In genomic region chr12:132804426-132804861, GRCh38 we compare ENCODE assay signal across 18 cellular contexts. TPM values are rescaled to one million over a fixed set of nuclear protein-coding genes. Genes with fewer than 3 reads are reported as not detected.
DNase-seq lines count a peak whose midpoint lies in the region; ATAC-seq, FAIRE-seq and TF ChIP-seq lines count a peak whose summit lies in the region.
"Had no signal": no experiment of that assay in that cellular context is flagged by ENCODE, and none has a peak within 500 bp of the region (broad histone marks: within the 10 kb centered on the region; RNA-seq: fewer than 3 reads in every experiment).

No MANE protein-coding gene starts in this region.

- H3K36me3 ChIP-seq in breast epithelium (peaks cover 17% of the 10 kb centered on the region), small intestine (ENCODE audit: control insufficient read depth in 2 of 2, insufficient read depth in 2 of 2, low read length in 2 of 2) (peaks cover 26 to 31% of the 10 kb centered on the region in 2 donors)
- H3K36me3 ChIP-seq: uterus had no signal

- H3K9me3 Mint-ChIP-seq in MCF 10A (ENCODE audit: unreplicated experiment) = no peaks in the 10 kb centered on the region
- H3K9me3 Mint-ChIP-seq in WTC11 = no peaks in the 10 kb centered on the region
- H3K9me3 Mint-ChIP-seq in T-cell = no peaks in the 10 kb centered on the region
- H3K9me3 Mint-ChIP-seq: activated B cell treated with CpG ODN at 0.5 μM for 24 hours; T-helper 1 cell treated with Interleukin-12 subunit alpha and Interleukin-12 subunit beta and Interleukin-4 antibody, amounts not matched to agents 30 μg/mL and 1 μg/mL, for 36 hours had no signal

- H3K36me3 Mint-ChIP-seq in MCF 10A (ENCODE audit: insufficient read depth, unreplicated experiment) (peaks cover 90% of the 10 kb centered on the region), WTC11 (peaks cover 75% of the 10 kb centered on the region), T-cell (peaks cover 55% of the 10 kb centered on the region)

- peak; percentile 24 for DNase-seq in MCF 10A (ENCODE audit: unreplicated experiment)
- no peak for DNase-seq in breast epithelium (ENCODE audit: low spot score in 2 of 2)
- DNase-seq in WTC11 (ENCODE audit: low spot score) = peak; percentile 28
- peak; percentile 72 for DNase-seq in iPS-NIHi11 (ENCODE audit: low spot score)
- DNase-seq in small intestine = peak; percentile 61
- no peak for DNase-seq in T-cell
- no peak for DNase-seq in midbrain (lab: John Stamatoyannopoulos, UW)
- DNase-seq: activated B cell treated with CpG ODN at 0.5 μM for 24 hours, adrenal gland, caudate nucleus, DMS79, foreskin fibroblast, mesenchymal stem cell, NCI-H1417 treated with DMSO at 0.1 percent for 48 hours had no signal

- H3K27ac ChIP-seq in breast epithelium (peak overlapping the region in 1 of 2 donors; percentile 74), small intestine (ENCODE audit: low read depth in 1 of 2, low read length in 1 of 2) (no peak overlapping the region)
- H3K27ac ChIP-seq: A549, adrenal gland, uterus had no signal

- no peak for TF ChIP-seq CTCF in MCF 10A (IDR thresholded peaks at IDR 0.05; ENCODE audit: unreplicated experiment)
- TF ChIP-seq CTCF in breast epithelium (IDR thresholded peaks at IDR 0.05) = no peak
- TF ChIP-seq CTCF in WTC11 (IDR thresholded peaks at IDR 0.05) = no peak

- no peak for TF ChIP-seq POLR2A in breast epithelium (IDR thresholded peaks at IDR 0.05)

- POLR2A ChIA-PET in MCF 10A (lab: Yijun Ruan, JAX) = no interaction called here
- POLR2A ChIA-PET in WTC11 (lab: Charles Lee) = no interaction called here
- POLR2A ChIA-PET in T-cell (lab: Charles Lee) = no interaction called here

- H3K4me3 Mint-ChIP-seq in MCF 10A (ENCODE audit: unreplicated experiment) (no peak overlapping the region), WTC11 (no peak overlapping the region), T-cell (no peak overlapping the region)
- H3K4me3 Mint-ChIP-seq: activated B cell treated with CpG ODN at 0.5 μM for 24 hours; T-helper 1 cell treated with Interleukin-12 subunit alpha and Interleukin-12 subunit beta and Interleukin-4 antibody, amounts not matched to agents 30 μg/mL and 1 μg/mL, for 36 hours had no signal

- H3K9me3 ChIP-seq in breast epithelium (no peaks in the 10 kb centered on the region), small intestine (ENCODE audit: control insufficient read depth, low read depth) (no peaks in the 10 kb centered on the region)
- H3K9me3 ChIP-seq: A549, adrenal gland, uterus had no signal

- FAIRE-seq in small intestine (lab: Jason Lieb, UNC) = no peak
- FAIRE-seq: A549 had no signal

- BruUV-seq in MCF 10A (replicated peaks; lab: Mats Ljungman, UMichigan) = no TSS peak

- CTCF ChIA-PET in MCF 10A (lab: Yijun Ruan, JAX) = interaction anchor here (0.6 kb wide), 1 partner anchor 29 kb away, joined by 3 read pairs; no protein-coding TSS in a partner anchor
- CTCF ChIA-PET in WTC11 (lab: Charles Lee) = no interaction called here
- CTCF ChIA-PET in T-cell (lab: Charles Lee) = no interaction called here

- H3K27me3 Mint-ChIP-seq in MCF 10A (ENCODE audit: insufficient read depth, unreplicated experiment) (no peaks in the 10 kb centered on the region), WTC11 (ENCODE audit: low read depth) (no peaks in the 10 kb centered on the region), T-cell (no peaks in the 10 kb centered on the region)
- H3K27me3 Mint-ChIP-seq: activated B cell treated with CpG ODN at 0.5 μM for 24 hours had no signal

- ATAC-seq in WTC11 = peak; percentile 90
- no peak for ATAC-seq in GM19328 (IDR thresholded peaks at IDR 0.05; ENCODE audit: unreplicated experiment)
- no peak for ATAC-seq in T-cell (replicated peaks in 1 of 4)

- intact Hi-C loops in MCF 10A (cut with micrococcal nuclease) (no loop called here), breast epithelium (cut with DNase I; ENCODE audit: low total_unique reads) (no loop called here)

- 79 to 86% (median 82%) methylated on average over 13 to 16 of the region's 16 CpGs for WGBS in small intestine, 3 donors

- H3K27ac Mint-ChIP-seq in MCF 10A (ENCODE audit: low read depth, unreplicated experiment) (no peak overlapping the region), WTC11 (0 out of 2 replicates have a peak overlapping the region, but pooled peaks have one; percentile 45), T-cell (no peak overlapping the region)
- H3K27ac Mint-ChIP-seq: activated B cell treated with CpG ODN at 0.5 μM for 24 hours; T-helper 1 cell treated with Interleukin-12 subunit alpha and Interleukin-12 subunit beta and Interleukin-4 antibody, amounts not matched to agents 30 μg/mL and 1 μg/mL, for 36 hours had no signal

- H3K4me1 Mint-ChIP-seq in MCF 10A (ENCODE audit: insufficient read depth, unreplicated experiment) (no peaks in the 10 kb centered on the region), WTC11 (no peaks in the 10 kb centered on the region), T-cell (peaks cover 16 to 19% (median 19%) of the 10 kb centered on the region in 3 donors)
- H3K4me1 Mint-ChIP-seq: activated B cell treated with CpG ODN at 0.5 μM for 24 hours had no signal

- H3K4me1 ChIP-seq in breast epithelium (no peaks in the 10 kb centered on the region), small intestine (ENCODE audit: control insufficient read depth in 2 of 2, insufficient read depth in 1 of 2, low read depth in 1 of 2, low read length in 1 of 2) (no peaks in the 10 kb centered on the region)
- H3K4me1 ChIP-seq: A549, adrenal gland, uterus had no signal

- H3K4me3 ChIP-seq in breast epithelium = no peak overlapping the region
- H3K4me3 ChIP-seq in small intestine (ENCODE audit: low read depth in 1 of 2, low read length in 2 of 2) = no peak overlapping the region
- H3K4me3 ChIP-seq: A549, adrenal gland, uterus had no signal

- H3K27me3 ChIP-seq in breast epithelium = no peaks in the 10 kb centered on the region
- H3K27me3 ChIP-seq in small intestine (ENCODE audit: control insufficient read depth in 2 of 2, insufficient read depth in 2 of 2, low read length in 2 of 2) = no peaks in the 10 kb centered on the region
- H3K27me3 ChIP-seq: adrenal gland, uterus had no signal

TF ChIP-seq in WTC11, 78 proteins besides CTCF, POLR2A, EP300 and RAD21:
- no peak for TF ChIP-seq ZSCAN18 (CRISPR knock-in tag; IDR thresholded peaks at IDR 0.05)
- no peak for TF ChIP-seq SMAD3 (CRISPR knock-in tag; IDR thresholded peaks at IDR 0.05; ENCODE audit: borderline replicate concordance)
- no peak for TF ChIP-seq ZNF425 (CRISPR knock-in tag; conservative IDR thresholded peaks at IDR 0.05)
- TF ChIP-seq NR2C2 (CRISPR knock-in tag; IDR thresholded peaks at IDR 0.05) = no peak
- no peak for TF ChIP-seq ZNF423 (CRISPR knock-in tag; IDR thresholded peaks at IDR 0.05)
- TF ChIP-seq GABPB1 (CRISPR knock-in tag; IDR thresholded peaks at IDR 0.05) = no peak

RNA-seq across cellular contexts. Expression of gene GOLGA3, which starts 24.2 kb away (rescaled TPM):
- total RNA-seq in MCF 10A (2022) (94.9 and 116 TPM in 2 replicates), breast epithelium (10 to 100 TPM; 51.7 to 76.7 (median 58.5) TPM), WTC11 (2021) (36.8 to 47.8 TPM (median 39.6 TPM) in 3 replicates), T-cell (10 to 100 TPM; 49.1 to 77.9 (median 67.4) TPM)
- polyA plus RNA-seq in small intestine = 10 to 100 TPM in 2 of 3 donors, 1 to 10 TPM in 1; 7.3 to 20.5 (median 10.5) TPM

RNA-seq across cellular contexts. Expression of gene ANKLE2, which starts 42.8 kb away (rescaled TPM):
- total RNA-seq in MCF 10A (2022) (111 and 142 TPM in 2 replicates), breast epithelium (10 to 100 TPM; 64.2 to 75.4 (median 73.5) TPM), WTC11 (2021) (50.3 to 63.8 TPM (median 50.6 TPM) in 3 replicates), T-cell (100 to 1,000 TPM in 2 of 5 donors, 10 to 100 TPM in 3; 88.1 to 106 (median 94.3) TPM)
- polyA plus RNA-seq in small intestine = 10 to 100 TPM; 22.2 to 47.3 (median 30.6) TPM

Comparison
In these comparisons a context has a peak if more than half of its experiments do, and no peak if none do; other contexts are left out.
1. DNase-seq: peak in MCF 10A (single experiment), WTC11 (single experiment), iPS-NIHi11 (single experiment) and small intestine (single experiment); none in breast epithelium (0 of 2), T-cell (0 of 34) and midbrain (single experiment).